ENCODE assay signal across 14 cellular contexts in the genomic region with DNA sequence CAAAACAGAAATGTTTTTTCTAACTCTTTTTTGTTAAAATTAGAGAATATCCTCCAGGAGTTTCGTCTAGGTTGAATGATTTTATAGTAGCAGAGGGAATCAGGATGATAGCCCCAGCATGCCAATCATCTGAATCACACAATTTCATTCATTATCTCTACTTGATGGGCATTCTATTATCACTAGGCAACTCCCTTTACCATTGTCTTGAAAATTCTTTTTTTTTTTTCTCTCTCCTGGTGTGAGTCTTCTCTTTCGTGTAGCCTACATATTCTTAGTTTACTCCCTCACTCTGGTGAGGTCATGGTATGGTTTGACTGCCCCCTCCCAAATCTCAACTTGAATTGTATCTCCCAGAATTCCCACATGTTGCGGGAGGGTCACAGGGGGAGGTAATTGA.
DNase-seq lines count a peak whose midpoint lies in the region; ATAC-seq and TF ChIP-seq lines count a peak whose summit lies in the region.
"Had no signal": no experiment of that assay in that cellular context is flagged by ENCODE, and none has a peak within 500 bp of the region (broad histone marks: within the 10 kb centered on the region; RNA-seq: fewer than 3 reads in every experiment).

No MANE protein-coding gene starts in this region.

- H3K36me3 Mint-ChIP-seq in CD14-positive monocyte: peaks cover 8% of the 10 kb centered on the region in 2 donors
- H3K36me3 Mint-ChIP-seq in activated T-cell treated with anti-CD3 and anti-CD28 coated beads, Interleukin-2, amount 50 U/mL, for 4 hours (ENCODE audit: insufficient read depth): no peaks in the 10 kb centered on the region
- H3K36me3 Mint-ChIP-seq: CD4-positive, alpha-beta memory T cell had no signal

- H2AK5ac ChIP-seq in mesendoderm (ENCODE audit: low read length): no peak overlapping the region

- H3K9me3 Mint-ChIP-seq in CD14-positive monocyte: peaks cover 5 to 17% (median 15%) of the 10 kb centered on the region in 7 donors
- no peaks in the 10 kb centered on the region for H3K9me3 Mint-ChIP-seq in activated T-cell treated with anti-CD3 and anti-CD28 coated beads, Interleukin-2, amount 50 U/mL, for 4 hours

- no peak overlapping the region for H3K4me2 ChIP-seq in mesendoderm (ENCODE audit: low read length)

- no peak overlapping the region for H3K18ac ChIP-seq in mesendoderm (ENCODE audit: low read length)

- H3K56ac ChIP-seq in mesendoderm (ENCODE audit: low read length): no peak overlapping the region

- H2BK120ac ChIP-seq in mesendoderm (ENCODE audit: low read depth, low read length): no peak overlapping the region

- H4K8ac ChIP-seq in mesendoderm (ENCODE audit: low read depth, low read length): no peak overlapping the region

- no peaks in the 10 kb centered on the region for H3K4me1 ChIP-seq in mesendoderm (ENCODE audit: control insufficient read depth, low read depth, low read length)

- H3K4me3 Mint-ChIP-seq in CD14-positive monocyte: no peak overlapping the region
- no peak overlapping the region for H3K4me3 Mint-ChIP-seq in activated T-cell treated with anti-CD3 and anti-CD28 coated beads, Interleukin-2, amount 50 U/mL, for 4 hours
- H3K4me3 Mint-ChIP-seq: CD4-positive, alpha-beta memory T cell; H9 had no signal

- H3K4me1 Mint-ChIP-seq in CD14-positive monocyte: peaks cover 50% of the 10 kb centered on the region
- H3K4me1 Mint-ChIP-seq in activated T-cell treated with anti-CD3 and anti-CD28 coated beads, Interleukin-2, amount 50 U/mL, for 4 hours (ENCODE audit: low read depth): peaks cover 31% of the 10 kb centered on the region

- no peaks in the 10 kb centered on the region for H3K79me1 ChIP-seq in mesendoderm (ENCODE audit: low read length)

- DNase-seq in CD14-positive monocyte (ENCODE audit: low spot score) (no peak), UCSD-AML1 (lab: John Stamatoyannopoulos, UW; ENCODE audit: unreplicated experiment) (peak; percentile 14), mesendoderm (peak; percentile 57)
- no peak for DNase-seq in activated T-cell treated with anti-CD3 and anti-CD28 coated beads, Interleukin-2, amount 50 U/mL, for 4 hours
- DNase-seq in activated CD8-positive, alpha-beta memory T cell treated with anti-CD3 and anti-CD28 coated beads, Interleukin-2, amount 50 U/mL, for 48 hours: no peak
- DNase-seq: AML-193; Calu3; CD4-positive, alpha-beta memory T cell; DMS79 treated with DMSO at 0.1 percent for 48 hours; GF-D8; H9; IMR-90 had no signal

- no peak overlapping the region for H3K23ac ChIP-seq in mesendoderm (ENCODE audit: low read length)

- H3K27ac ChIP-seq in mesendoderm (ENCODE audit: low read depth, low read length): no peak overlapping the region
- H3K27ac ChIP-seq: C4-2B had no signal

- no peak overlapping the region for H3K9ac ChIP-seq in mesendoderm (ENCODE audit: low read length)

- intact Hi-C loops in CD14-positive monocyte (cut with micrococcal nuclease): no loop called here

- H3K27me3 ChIP-seq in mesendoderm (ENCODE audit: insufficient read depth, low read length, poor library complexity): no peaks in the 10 kb centered on the region

- no peak for TF ChIP-seq CTCF in CD14-positive monocyte (IDR thresholded peaks at IDR 0.05)

- no peak overlapping the region for H3K4me3 ChIP-seq in mesendoderm (ENCODE audit: low read length)

- WGBS in mesendoderm (ENCODE audit: extremely low coverage, insufficient coverage, low lambda C conversion rate): no CpG with 5 or more reads among the region's 3 CpGs

- no peak overlapping the region for H2BK15ac ChIP-seq in mesendoderm (replicated peaks; ENCODE audit: low read depth)

- H3K4ac ChIP-seq in mesendoderm (ENCODE audit: low read depth, low read length): no peak overlapping the region

- H2BK5ac ChIP-seq in mesendoderm (ENCODE audit: low read length): no peak overlapping the region

- peak overlapping the region; percentile 51 to 91 (median 88) for H3K27ac Mint-ChIP-seq in CD14-positive monocyte
- H3K27ac Mint-ChIP-seq: CD4-positive, alpha-beta memory T cell; H9 had no signal

- H3K36me3 ChIP-seq in mesendoderm (ENCODE audit: control insufficient read depth, insufficient read depth, low read length): no peaks in the 10 kb centered on the region

- no peaks in the 10 kb centered on the region for H3K27me3 Mint-ChIP-seq in CD14-positive monocyte (ENCODE audit: low read depth in 3 of 3)
- no peaks in the 10 kb centered on the region for H3K27me3 Mint-ChIP-seq in activated T-cell treated with anti-CD3 and anti-CD28 coated beads, Interleukin-2, amount 50 U/mL, for 4 hours (ENCODE audit: low read depth)

- ATAC-seq in activated T-cell treated with anti-CD3 and anti-CD28 coated beads, Interleukin-2, amount 50 U/mL, for 4 hours: no peak
- ATAC-seq in activated CD4-positive, CD25-positive, alpha-beta regulatory T cell treated with anti-CD3 and anti-CD28 coated beads, Interleukin-2, amount 50 U/mL, for 24 hours: no peak

- no peak overlapping the region for H4K5ac ChIP-seq in mesendoderm (ENCODE audit: low read length)

- no peaks in the 10 kb centered on the region for H3K79me2 ChIP-seq in mesendoderm (ENCODE audit: control insufficient read depth, insufficient read depth, low read length)

Comparison
In these comparisons a context has a peak if more than half of its experiments do, and no peak if none do; other contexts are left out.
1. DNase-seq: peak in UCSD-AML1 (single experiment) and mesendoderm (single experiment); none in CD14-positive monocyte (single experiment), activated T-cell treated with anti-CD3 and anti-CD28 coated beads, Interleukin-2, amount 50 U/mL, for 4 hours (single experiment) and activated CD8-positive, alpha-beta memory T cell treated with anti-CD3 and anti-CD28 coated beads, Interleukin-2, amount 50 U/mL, for 48 hours (single experiment).